9 cellular contexts compared by ENCODE assay signal in the genomic region with DNA sequence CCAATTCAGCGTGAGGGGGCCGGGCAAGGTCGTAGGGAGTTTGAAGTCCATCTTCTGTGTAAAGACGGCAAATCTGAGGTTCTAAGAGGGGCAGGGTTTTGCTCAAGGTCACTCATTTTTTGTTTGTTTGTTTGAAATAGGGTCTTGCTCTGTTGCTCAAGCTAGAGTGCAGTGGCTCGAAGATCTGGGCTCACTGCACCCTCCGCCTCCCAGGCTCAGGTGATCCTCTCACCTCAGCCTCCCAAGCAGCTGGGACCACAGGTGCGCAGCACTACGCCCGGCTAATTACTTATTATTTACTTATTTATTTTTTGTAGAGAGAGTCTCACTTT. TPM values are rescaled to one million over a fixed set of nuclear protein-coding genes. Genes with fewer than 3 reads are reported as not detected.
DNase-seq lines count a peak whose midpoint lies in the region; ATAC-seq and TF ChIP-seq lines count a peak whose summit lies in the region.
"Had no signal": no experiment of that assay in that cellular context is flagged by ENCODE, and none has a peak within 500 bp of the region (broad histone marks: within the 10 kb centered on the region; RNA-seq: fewer than 3 reads in every experiment).

No MANE protein-coding gene starts in this region.

- peak overlapping the region; percentile 71 to 94 for H3K4me3 ChIP-seq in DND-41 (ENCODE audit: low read depth in 1 of 2, low read length in 2 of 2)
- H3K4me3 ChIP-seq in body of pancreas = peak overlapping the region; percentile 79 to 89

- intact Hi-C loops in body of pancreas (cut with DNase I) = no loop called here

- H3K9me3 ChIP-seq in DND-41 (ENCODE audit: insufficient read depth, low read length, severe bottlenecking) (no peaks in the 10 kb centered on the region), body of pancreas (no peaks in the 10 kb centered on the region)

- H3K36me3 ChIP-seq in DND-41 (ENCODE audit: insufficient read depth, low read length) (peaks cover 13% of the 10 kb centered on the region; the same call in 1 of the 2 replicates), body of pancreas (replicated peaks in 1 of 2; ENCODE audit: insufficient read depth in 1 of 2, low read depth in 2 of 2) (no peaks in the 10 kb centered on the region)

- H3K27me3 ChIP-seq in DND-41 (ENCODE audit: insufficient read depth, low read length, poor library complexity) (no peaks in the 10 kb centered on the region), body of pancreas (no peaks in the 10 kb centered on the region)

- no peaks in the 10 kb centered on the region; the same call in 1 of the 2 replicates for H4K20me1 ChIP-seq in DND-41 (ENCODE audit: insufficient read depth, low read length)

- H3K9ac ChIP-seq in DND-41 (ENCODE audit: low read depth, low read length) = peak overlapping the region; percentile 77

- peak overlapping the region; percentile 85 for H3K27ac Mint-ChIP-seq in mesothelial cell of epicardium

- peaks cover 51% of the 10 kb centered on the region for H3K79me2 ChIP-seq in DND-41 (ENCODE audit: insufficient read depth, low read length)

- H3K4me3 Mint-ChIP-seq in mesothelial cell of epicardium = peak overlapping the region; percentile 84

- no peaks in the 10 kb centered on the region for H3K36me3 Mint-ChIP-seq in mesothelial cell of epicardium

- 3 to 8% methylated on average over 5 to 9 of the region's 9 CpGs for WGBS in body of pancreas, 2 donors

- peak overlapping the region; percentile 88 for H2AFZ ChIP-seq in DND-41 (ENCODE audit: low read depth, low read length)

- H3K27me3 Mint-ChIP-seq in mesothelial cell of epicardium (ENCODE audit: low read depth) = no peaks in the 10 kb centered on the region

- H3K9me3 Mint-ChIP-seq in mesothelial cell of epicardium = no peaks in the 10 kb centered on the region

- ATAC-seq in DND-41 (ENCODE audit: insufficient read depth, low read depth) = peak; percentile 43
- ATAC-seq in HG03045 (IDR thresholded peaks at IDR 0.05; ENCODE audit: unreplicated experiment) = peak; percentile 16
- peak; percentile 19 for ATAC-seq in body of pancreas
- no peak for ATAC-seq in HG03520 (IDR thresholded peaks at IDR 0.05; ENCODE audit: unreplicated experiment)

- H3K4me2 ChIP-seq in DND-41 (ENCODE audit: insufficient read depth, low read length) = peak overlapping the region; percentile 75

- TF ChIP-seq POLR2A in body of pancreas (IDR thresholded peaks at IDR 0.05) = no peak

- H3K27ac ChIP-seq in DND-41 (ENCODE audit: low read length) = peak overlapping the region; percentile 67
- H3K27ac ChIP-seq in body of pancreas = peak overlapping the region; percentile 88 to 95 (median 90)

- peaks cover 31% of the 10 kb centered on the region for H3K4me1 ChIP-seq in DND-41 (ENCODE audit: insufficient read depth, low read length)
- H3K4me1 ChIP-seq in body of pancreas = peaks cover 48% of the 10 kb centered on the region

- DNase-seq in DND-41 (no peak), body of pancreas (no peak), mesothelial cell of epicardium (ENCODE audit: low spot score in 2 of 2, unreplicated experiment in 2 of 2) (no peak), GM03348 (ENCODE audit: low spot score) (no peak), KG1 (lab: John Stamatoyannopoulos, UW) (no peak), midbrain (lab: John Stamatoyannopoulos, UW) (no peak)

- H3K4me1 Mint-ChIP-seq in mesothelial cell of epicardium = peaks cover 12% of the 10 kb centered on the region

- TF ChIP-seq CTCF in DND-41 (IDR thresholded peaks at IDR 0.05; ENCODE audit: borderline replicate concordance, extremely low read depth, low read length, poor library complexity, severe bottlenecking) = no peak
- no peak for TF ChIP-seq CTCF in body of pancreas (IDR thresholded peaks at IDR 0.05)
- no peak for TF ChIP-seq CTCF in mesothelial cell of epicardium (IDR thresholded peaks at IDR 0.05; ENCODE audit: unreplicated experiment)

RNA-seq across cellular contexts. Expression of a gene that starts 0.4 kb away (rescaled TPM):
- total RNA-seq in body of pancreas = 10 to 100 TPM; 45.5 to 66.9 TPM
- total RNA-seq in mesothelial cell of epicardium = 40.3 to 43.9 TPM (median 41.0 TPM) in 3 replicates

RNA-seq across cellular contexts. Expression of a gene that starts 49.7 kb away (rescaled TPM):
- total RNA-seq in body of pancreas = not detected
- 0.29 to 0.63 TPM (median 0.54 TPM) in 3 replicates for total RNA-seq in mesothelial cell of epicardium
- total RNA-seq: HT1080 had no signal
